Comparison of ENCODE assay signal across 19 cellular contexts in genomic region chr16:66197668-66198278, GRCh38.
"Had no signal": no experiment of that assay in that cellular context is flagged by ENCODE, and none has a peak within 500 bp of the region (broad histone marks: within the 10 kb centered on the region; RNA-seq: fewer than 3 reads in every experiment).

No MANE protein-coding gene starts in this region.

- DNase-seq: activated CD4-positive, alpha-beta T cell treated with anti-CD3 and anti-CD28 coated beads for 1 hour; activated CD4-positive, alpha-beta T cell treated with anti-CD3 and anti-CD28 coated beads, Interleukin-2, amount 10 ng/mL, durations not matched to agents 24 days and 14 days; activated CD4-positive, alpha-beta T cell treated with anti-CD3 and anti-CD28 coated beads, Interleukin-2, amount 50 U/mL, for 48 hours; activated CD8-positive, alpha-beta memory T cell treated with anti-CD3 and anti-CD28 coated beads, Interleukin-2, amount 10 ng/mL, durations not matched to agents 7 days and 5 days; activated effector memory CD4-positive, alpha-beta T cell treated with Interleukin-2 at 50 U/mL for 16 hours; activated naive CD4-positive, alpha-beta T cell; activated T-cell treated with anti-CD3 and anti-CD28 coated beads, Interleukin-2, amount 50 U/mL, for 24 hours; aorta; caudate nucleus; NCI-H1105 treated with DMSO at 0.1 percent for 48 hours; NCI-H146; NCI-H187 treated with DMSO at 0.1 percent for 48 hours; NCI-H2227 treated with DMSO at 0.1 percent for 48 hours; NCI-H748 treated with DMSO at 0.1 percent for 48 hours; SIG-M5; T-helper 17 cell; T-helper 9 cell had no signal

- H3K4me3 ChIP-seq: breast epithelium had no signal

- H3K27me3 ChIP-seq: breast epithelium had no signal

- H3K36me3 ChIP-seq: breast epithelium had no signal

- ATAC-seq: activated CD8-positive, alpha-beta memory T cell treated with anti-CD3 and anti-CD28 coated beads, Interleukin-2, amount 10 ng/mL, durations not matched to agents 7 days and 5 days; T-helper 17 cell; WTC11 had no signal

- H3K9me3 ChIP-seq: breast epithelium had no signal

- H3K27ac ChIP-seq: breast epithelium had no signal
